In the genomic region with DNA sequence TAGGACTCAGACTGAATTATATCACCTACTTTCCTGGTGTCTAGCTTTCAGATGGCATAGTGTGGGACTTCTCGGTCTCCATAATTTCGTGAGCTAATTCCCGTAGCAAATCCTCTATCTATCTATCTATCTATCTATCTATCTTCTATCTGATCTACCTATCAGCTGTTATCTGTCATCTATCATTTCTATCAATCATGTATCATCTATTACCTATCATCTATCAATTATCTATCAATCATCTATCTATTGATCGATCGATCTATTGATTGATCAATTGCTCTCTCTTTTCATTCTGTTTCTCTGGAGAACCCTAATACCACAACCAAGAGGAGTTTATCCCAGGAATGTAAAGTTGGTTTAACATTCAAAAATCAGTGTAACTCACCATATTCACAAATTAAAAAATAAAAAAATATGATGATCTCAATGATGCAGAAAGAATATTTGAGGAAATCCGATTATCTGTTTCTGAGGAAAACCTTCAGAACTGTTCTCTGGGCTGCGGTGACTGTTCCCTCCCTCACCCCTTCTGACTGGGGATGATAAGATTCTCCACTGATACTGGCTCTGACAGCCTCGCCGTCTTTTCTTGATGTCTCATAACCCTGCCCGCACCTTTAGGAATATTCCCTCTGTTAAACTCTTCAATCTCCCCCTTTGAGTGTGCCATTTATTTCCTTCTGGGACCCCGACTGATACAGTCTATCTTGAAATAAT, we compare ENCODE assay signal across 38 cellular contexts.
"Had no signal": no experiment of that assay in that cellular context is flagged by ENCODE, and none has a peak within 500 bp of the region (broad histone marks: within the 10 kb centered on the region; RNA-seq: fewer than 3 reads in every experiment).

No MANE protein-coding gene starts in this region.

- H3K27me3 Mint-ChIP-seq: activated CD4-positive, alpha-beta memory T cell treated with anti-CD3 and anti-CD28 coated beads, Interleukin-2, amount 10 ng/mL, durations not matched to agents 7 days and 5 days; activated CD4-positive, alpha-beta T cell treated with anti-CD3 and anti-CD28 coated beads for 36 hours; activated CD4-positive, alpha-beta T cell treated with anti-CD3 and anti-CD28 coated beads, Interleukin-2, amount 10 ng/mL, durations not matched to agents 7 days and 5 days; activated CD8-positive, alpha-beta memory T cell treated with anti-CD3 and anti-CD28 coated beads, Interleukin-2, amount 10 ng/mL, durations not matched to agents 7 days and 5 days; activated naive CD4-positive, alpha-beta T cell treated with anti-CD3 and anti-CD28 coated beads, Interleukin-2, amount 10 ng/mL, durations not matched to agents 7 days and 5 days; activated naive CD4-positive, alpha-beta T cell treated with anti-CD3 and anti-CD28 coated beads, Interleukin-2, amount 50 U/mL, for 24 hours; activated naive CD8-positive, alpha-beta T cell; activated naive CD8-positive, alpha-beta T cell treated with anti-CD3 and anti-CD28 coated beads, Interleukin-2, amount 50 U/mL, for 24 hours; activated T-cell treated with anti-CD3 and anti-CD28 coated beads, Interleukin-2, amount 50 U/mL, for 24 hours; brain; central memory CD8-positive, alpha-beta T cell had no signal

- H3K27ac ChIP-seq: ascending aorta, cardiac muscle cell, WERI-Rb-1 had no signal

- DNase-seq: activated CD4-positive, alpha-beta memory T cell treated with anti-CD3 and anti-CD28 coated beads, Interleukin-2, amount 10 ng/mL, durations not matched to agents 7 days and 5 days; activated CD4-positive, alpha-beta T cell treated with anti-CD3 and anti-CD28 coated beads for 1 hour; activated CD4-positive, alpha-beta T cell treated with anti-CD3 and anti-CD28 coated beads for 36 hours; activated CD4-positive, alpha-beta T cell treated with anti-CD3 and anti-CD28 coated beads for 48 hours; activated CD4-positive, alpha-beta T cell treated with anti-CD3 and anti-CD28 coated beads, Interleukin-2, amount 10 ng/mL, durations not matched to agents 7 days and 5 days; activated CD4-positive, alpha-beta T cell treated with anti-CD3 and anti-CD28 coated beads, Interleukin-2, amount 50 U/mL, for 48 hours; activated CD4-positive, CD25-positive, alpha-beta regulatory T cell; activated CD8-positive, alpha-beta memory T cell treated with anti-CD3 and anti-CD28 coated beads for 24 hours; activated CD8-positive, alpha-beta memory T cell treated with anti-CD3 and anti-CD28 coated beads, Interleukin-2, amount 10 ng/mL, durations not matched to agents 7 days and 5 days; activated CD8-positive, alpha-beta memory T cell treated with anti-CD3 and anti-CD28 coated beads, Interleukin-2, amount 50 U/mL, for 48 hours; activated CD8-positive, alpha-beta T cell treated with anti-CD3 and anti-CD28 coated beads, Interleukin-2, amount 10 ng/mL, durations not matched to agents 7 days and 5 days; activated effector memory CD4-positive, alpha-beta T cell treated with Interleukin-2 at 50 U/mL for 16 hours; activated gamma-delta T cell; activated naive CD4-positive, alpha-beta T cell treated with anti-CD3 and anti-CD28 coated beads, Interleukin-2, amount 10 ng/mL, durations not matched to agents 7 days and 5 days; activated naive CD4-positive, alpha-beta T cell treated with Interleukin-2 at 50 U/mL for 16 hours; activated naive CD8-positive, alpha-beta T cell treated with anti-CD3 and anti-CD28 coated beads, Interleukin-2, amount 10 ng/mL, durations not matched to agents 7 days and 5 days; activated naive CD8-positive, alpha-beta T cell treated with anti-CD3 and anti-CD28 coated beads, Interleukin-2, amount 50 U/mL, for 24 hours; activated T-cell treated with anti-CD3 and anti-CD28 coated beads, Interleukin-2, amount 50 U/mL, for 24 hours; activated T-cell treated with anti-CD3 and anti-CD28 coated beads, Interleukin-2, amount 50 U/mL, for 48 hours; amygdala; anterior cingulate cortex; caudate nucleus; cerebellar nuclear complex; T-helper 1 cell; T-helper 2 cell; T-helper 9 cell; WERI-Rb-1 had no signal

- H3K4me1 Mint-ChIP-seq: activated CD4-positive, alpha-beta memory T cell treated with anti-CD3 and anti-CD28 coated beads, Interleukin-2, amount 10 ng/mL, durations not matched to agents 7 days and 5 days; activated CD4-positive, alpha-beta T cell treated with anti-CD3 and anti-CD28 coated beads for 36 hours; activated CD4-positive, alpha-beta T cell treated with anti-CD3 and anti-CD28 coated beads, Interleukin-2, amount 10 ng/mL, durations not matched to agents 7 days and 5 days; activated CD8-positive, alpha-beta memory T cell treated with anti-CD3 and anti-CD28 coated beads, Interleukin-2, amount 10 ng/mL, durations not matched to agents 7 days and 5 days; activated naive CD4-positive, alpha-beta T cell treated with anti-CD3 and anti-CD28 coated beads, Interleukin-2, amount 10 ng/mL, durations not matched to agents 7 days and 5 days; activated naive CD4-positive, alpha-beta T cell treated with anti-CD3 and anti-CD28 coated beads, Interleukin-2, amount 50 U/mL, for 24 hours; activated naive CD8-positive, alpha-beta T cell treated with anti-CD3 and anti-CD28 coated beads, Interleukin-2, amount 10 ng/mL, durations not matched to agents 7 days and 5 days; activated naive CD8-positive, alpha-beta T cell treated with anti-CD3 and anti-CD28 coated beads, Interleukin-2, amount 50 U/mL, for 24 hours; central memory CD8-positive, alpha-beta T cell had no signal

- H3K27me3 ChIP-seq: ascending aorta, cardiac muscle cell had no signal

- H3K9me3 Mint-ChIP-seq: activated CD4-positive, alpha-beta memory T cell treated with anti-CD3 and anti-CD28 coated beads, Interleukin-2, amount 10 ng/mL, durations not matched to agents 7 days and 5 days; activated CD4-positive, alpha-beta T cell treated with anti-CD3 and anti-CD28 coated beads, Interleukin-2, amount 10 ng/mL, durations not matched to agents 7 days and 5 days; activated naive CD4-positive, alpha-beta T cell treated with anti-CD3 and anti-CD28 coated beads, Interleukin-2, amount 10 ng/mL, durations not matched to agents 7 days and 5 days; activated naive CD4-positive, alpha-beta T cell treated with anti-CD3 and anti-CD28 coated beads, Interleukin-2, amount 50 U/mL, for 24 hours; activated naive CD8-positive, alpha-beta T cell treated with anti-CD3 and anti-CD28 coated beads, Interleukin-2, amount 10 ng/mL, durations not matched to agents 7 days and 5 days; activated naive CD8-positive, alpha-beta T cell treated with anti-CD3 and anti-CD28 coated beads, Interleukin-2, amount 50 U/mL, for 24 hours; activated T-cell treated with anti-CD3 and anti-CD28 coated beads, Interleukin-2, amount 50 U/mL, for 24 hours; activated T-helper 2 cell treated with anti-CD3 and anti-CD28 coated beads, Interferon-gamma antibody, Interleukin-2, Interleukin-4, amounts not matched to agents 10 μg/mL and 5 μg/mL and 100 μg/mL, durations not matched to agents 14 hours and 24 hours and 36 hours; central memory CD8-positive, alpha-beta T cell; T-helper 1 cell treated with Interleukin-12 subunit alpha and Interleukin-12 subunit beta and Interleukin-4 antibody, amounts not matched to agents 30 μg/mL and 1 μg/mL, for 36 hours; T-helper 2 cell treated with Interferon-gamma antibody and Interleukin-4, amounts not matched to agents 5 μg/mL and 100 μg/mL, for 36 hours; WTC11 had no signal

- H3K4me1 ChIP-seq: ascending aorta had no signal

- H3K27ac Mint-ChIP-seq: activated CD4-positive, alpha-beta memory T cell treated with anti-CD3 and anti-CD28 coated beads, Interleukin-2, amount 10 ng/mL, durations not matched to agents 7 days and 5 days; activated CD4-positive, alpha-beta T cell treated with anti-CD3 and anti-CD28 coated beads for 36 hours; activated CD4-positive, alpha-beta T cell treated with anti-CD3 and anti-CD28 coated beads, Interleukin-2, amount 10 ng/mL, durations not matched to agents 7 days and 5 days; activated CD8-positive, alpha-beta memory T cell treated with anti-CD3 and anti-CD28 coated beads, Interleukin-2, amount 10 ng/mL, durations not matched to agents 7 days and 5 days; activated CD8-positive, alpha-beta T cell treated with anti-CD3 and anti-CD28 coated beads, Interleukin-2, amount 10 ng/mL, durations not matched to agents 7 days and 5 days; activated naive CD4-positive, alpha-beta T cell treated with anti-CD3 and anti-CD28 coated beads, Interleukin-2, amount 10 ng/mL, durations not matched to agents 7 days and 5 days; activated naive CD4-positive, alpha-beta T cell treated with anti-CD3 and anti-CD28 coated beads, Interleukin-2, amount 50 U/mL, for 24 hours; activated naive CD8-positive, alpha-beta T cell; activated naive CD8-positive, alpha-beta T cell treated with anti-CD3 and anti-CD28 coated beads, Interleukin-2, amount 10 ng/mL, durations not matched to agents 7 days and 5 days; activated naive CD8-positive, alpha-beta T cell treated with anti-CD3 and anti-CD28 coated beads, Interleukin-2, amount 50 U/mL, for 24 hours; activated T-cell treated with anti-CD3 and anti-CD28 coated beads, Interleukin-2, amount 50 U/mL, for 24 hours; activated T-helper 2 cell treated with anti-CD3 and anti-CD28 coated beads, Interferon-gamma antibody, Interleukin-2, Interleukin-4, amounts not matched to agents 10 μg/mL and 5 μg/mL and 100 μg/mL, durations not matched to agents 14 hours and 24 hours and 36 hours; brain; T-helper 1 cell treated with Interleukin-12 subunit alpha and Interleukin-12 subunit beta and Interleukin-4 antibody, amounts not matched to agents 30 μg/mL and 1 μg/mL, for 36 hours; T-helper 2 cell treated with Interferon-gamma antibody and Interleukin-4, amounts not matched to agents 5 μg/mL and 100 μg/mL, for 36 hours; WTC11 had no signal

- H3K4me3 ChIP-seq: ascending aorta, cardiac muscle cell had no signal

- H3K4me3 Mint-ChIP-seq: activated CD4-positive, alpha-beta memory T cell treated with anti-CD3 and anti-CD28 coated beads, Interleukin-2, amount 10 ng/mL, durations not matched to agents 7 days and 5 days; activated CD4-positive, alpha-beta T cell treated with anti-CD3 and anti-CD28 coated beads for 36 hours; activated CD4-positive, alpha-beta T cell treated with anti-CD3 and anti-CD28 coated beads, Interleukin-2, amount 10 ng/mL, durations not matched to agents 7 days and 5 days; activated CD8-positive, alpha-beta memory T cell treated with anti-CD3 and anti-CD28 coated beads, Interleukin-2, amount 10 ng/mL, durations not matched to agents 7 days and 5 days; activated CD8-positive, alpha-beta T cell treated with anti-CD3 and anti-CD28 coated beads, Interleukin-2, amount 10 ng/mL, durations not matched to agents 7 days and 5 days; activated naive CD4-positive, alpha-beta T cell treated with anti-CD3 and anti-CD28 coated beads, Interleukin-2, amount 10 ng/mL, durations not matched to agents 7 days and 5 days; activated naive CD4-positive, alpha-beta T cell treated with anti-CD3 and anti-CD28 coated beads, Interleukin-2, amount 50 U/mL, for 24 hours; activated naive CD8-positive, alpha-beta T cell; activated naive CD8-positive, alpha-beta T cell treated with anti-CD3 and anti-CD28 coated beads, Interleukin-2, amount 10 ng/mL, durations not matched to agents 7 days and 5 days; activated naive CD8-positive, alpha-beta T cell treated with anti-CD3 and anti-CD28 coated beads, Interleukin-2, amount 50 U/mL, for 24 hours; activated T-cell treated with anti-CD3 and anti-CD28 coated beads, Interleukin-2, amount 50 U/mL, for 24 hours; brain; central memory CD8-positive, alpha-beta T cell; T-helper 1 cell treated with Interleukin-12 subunit alpha and Interleukin-12 subunit beta and Interleukin-4 antibody, amounts not matched to agents 30 μg/mL and 1 μg/mL, for 36 hours; T-helper 2 cell treated with Interferon-gamma antibody and Interleukin-4, amounts not matched to agents 5 μg/mL and 100 μg/mL, for 36 hours; WTC11 had no signal

- H3K36me3 ChIP-seq: ascending aorta, cardiac muscle cell, WERI-Rb-1 had no signal

- ATAC-seq: activated CD4-positive, alpha-beta T cell treated with anti-CD3 and anti-CD28 coated beads for 36 hours; activated CD4-positive, CD25-positive, alpha-beta regulatory T cell treated with anti-CD3 and anti-CD28 coated beads, Interleukin-2, amount 50 U/mL, for 24 hours; activated CD8-positive, alpha-beta memory T cell treated with anti-CD3 and anti-CD28 coated beads, Interleukin-2, amount 10 ng/mL, durations not matched to agents 7 days and 5 days; activated CD8-positive, alpha-beta T cell treated with anti-CD3 and anti-CD28 coated beads, Interleukin-2, amount 10 ng/mL, durations not matched to agents 7 days and 5 days; activated naive CD8-positive, alpha-beta T cell treated with anti-CD3 and anti-CD28 coated beads, Interleukin-2, amount 50 U/mL, for 24 hours; WTC11 had no signal

- H3K9me3 ChIP-seq: ascending aorta had no signal

- H3K36me3 Mint-ChIP-seq: activated CD8-positive, alpha-beta memory T cell treated with anti-CD3 and anti-CD28 coated beads, Interleukin-2, amount 10 ng/mL, durations not matched to agents 7 days and 5 days; activated naive CD4-positive, alpha-beta T cell treated with anti-CD3 and anti-CD28 coated beads, Interleukin-2, amount 10 ng/mL, durations not matched to agents 7 days and 5 days; activated naive CD4-positive, alpha-beta T cell treated with anti-CD3 and anti-CD28 coated beads, Interleukin-2, amount 50 U/mL, for 24 hours; activated naive CD8-positive, alpha-beta T cell; activated naive CD8-positive, alpha-beta T cell treated with anti-CD3 and anti-CD28 coated beads, Interleukin-2, amount 10 ng/mL, durations not matched to agents 7 days and 5 days; brain; WTC11 had no signal
